In the genomic region with DNA sequence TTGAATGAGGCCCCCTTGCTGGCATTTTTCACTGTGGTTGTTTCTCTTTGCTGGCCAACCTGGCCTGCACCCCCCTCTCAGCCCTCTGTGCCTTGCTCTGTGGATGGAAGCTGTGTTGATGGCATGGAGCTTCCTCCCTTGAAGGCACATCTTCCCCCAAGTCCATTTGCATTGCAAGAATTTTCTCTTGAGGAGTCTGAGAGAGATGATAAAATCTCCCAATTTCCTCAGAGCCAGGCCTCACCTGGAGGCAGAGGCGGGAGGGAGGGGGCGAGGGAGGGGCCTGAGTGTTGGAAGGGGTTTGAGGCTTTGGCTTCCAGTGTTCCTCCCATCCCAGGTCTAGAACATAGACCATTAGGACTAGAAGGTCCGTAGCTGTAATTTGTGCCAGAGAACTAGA, we compare ENCODE assay signal across 15 cellular contexts.
DNase-seq lines count a peak whose midpoint lies in the region; ATAC-seq and TF ChIP-seq lines count a peak whose summit lies in the region.
"Had no signal": no experiment of that assay in that cellular context is flagged by ENCODE, and none has a peak within 500 bp of the region (broad histone marks: within the 10 kb centered on the region; RNA-seq: fewer than 3 reads in every experiment).

No MANE protein-coding gene starts in this region.

- peaks cover 4 to 6% of the 10 kb centered on the region in 2 donors for H3K9me3 Mint-ChIP-seq in stimulated activated naive B cell treated with anti-CD40 and anti-IgM and Interleukin-4, amounts not matched to agents 10 μg/mL and 1 μg/mL and 100 μg/mL, for 72 hours

- DNase-seq in Karpas-422 (peak; percentile 4), islet precursor cell (peak; percentile 64), vagina (ENCODE audit: extremely low spot score in 2 of 2) (peak in 1 of 2 donors; percentile 49), MG63 (no peak), NCI-H226 (no peak)
- DNase-seq in stimulated activated naive B cell treated with anti-CD40 and anti-IgM and Interleukin-4, amounts not matched to agents 10 μg/mL and 1 μg/mL and 100 μg/mL, for 72 hours = no peak
- DNase-seq: CD8-positive, alpha-beta T cell; COR-L47; DMS153; DMS79 treated with DMSO at 0.1 percent for 48 hours; EL; GDM1; H7 had no signal

- no peak for ATAC-seq in stimulated activated naive B cell treated with anti-CD40 and anti-IgM and Interleukin-4, amounts not matched to agents 10 μg/mL and 1 μg/mL and 100 μg/mL, for 72 hours (replicated peaks)
- no peak for ATAC-seq in HG02884 (IDR thresholded peaks at IDR 0.05; ENCODE audit: unreplicated experiment)
- ATAC-seq: CD8-positive, alpha-beta T cell had no signal

- H3K9me3 ChIP-seq in Karpas-422 (ENCODE audit: low read length) (no peaks in the 10 kb centered on the region), vagina (no peaks in the 10 kb centered on the region), MG63 (no peaks in the 10 kb centered on the region)

- H3K27me3 Mint-ChIP-seq in stimulated activated naive B cell treated with anti-CD40 and anti-IgM and Interleukin-4, amounts not matched to agents 10 μg/mL and 1 μg/mL and 100 μg/mL, for 72 hours = peaks cover 0 to 8% of the 10 kb centered on the region in 2 donors

- H3K36me3 ChIP-seq in Karpas-422 (ENCODE audit: insufficient read depth, low read length) (no peaks in the 10 kb centered on the region), vagina (no peaks in the 10 kb centered on the region), MG63 (no peaks in the 10 kb centered on the region)

- no peaks in the 10 kb centered on the region for H3K4me1 Mint-ChIP-seq in stimulated activated naive B cell treated with anti-CD40 and anti-IgM and Interleukin-4, amounts not matched to agents 10 μg/mL and 1 μg/mL and 100 μg/mL, for 72 hours
- H3K4me1 Mint-ChIP-seq: CD14-positive monocyte had no signal

- no peak overlapping the region for H3K9ac ChIP-seq in Karpas-422 (ENCODE audit: low read length)

- peak overlapping the region; percentile 1 for H3K27ac Mint-ChIP-seq in stimulated activated naive B cell treated with anti-CD40 and anti-IgM and Interleukin-4, amounts not matched to agents 10 μg/mL and 1 μg/mL and 100 μg/mL, for 72 hours
- H3K27ac Mint-ChIP-seq: CD14-positive monocyte; CD8-positive, alpha-beta T cell had no signal

- H3K4me3 ChIP-seq in Karpas-422 (ENCODE audit: low read length) (no peak overlapping the region), vagina (no peak overlapping the region), MG63 (no peak overlapping the region)

- H3K79me2 ChIP-seq in Karpas-422 (ENCODE audit: low read length) = no peaks in the 10 kb centered on the region

- no peaks in the 10 kb centered on the region for H3K36me3 Mint-ChIP-seq in stimulated activated naive B cell treated with anti-CD40 and anti-IgM and Interleukin-4, amounts not matched to agents 10 μg/mL and 1 μg/mL and 100 μg/mL, for 72 hours
- H3K36me3 Mint-ChIP-seq: CD14-positive monocyte; CD8-positive, alpha-beta T cell had no signal

- H3K4me3 Mint-ChIP-seq in stimulated activated naive B cell treated with anti-CD40 and anti-IgM and Interleukin-4, amounts not matched to agents 10 μg/mL and 1 μg/mL and 100 μg/mL, for 72 hours = no peak overlapping the region
- H3K4me3 Mint-ChIP-seq: CD14-positive monocyte; CD8-positive, alpha-beta T cell had no signal

- TF ChIP-seq CTCF in vagina (IDR thresholded peaks at IDR 0.05) = no peak

- TF ChIP-seq POLR2A in vagina (IDR thresholded peaks at IDR 0.05) = no peak

- H3K27me3 ChIP-seq in Karpas-422 (ENCODE audit: low read length) = no peaks in the 10 kb centered on the region
- no peaks in the 10 kb centered on the region for H3K27me3 ChIP-seq in vagina
- no peaks in the 10 kb centered on the region for H3K27me3 ChIP-seq in MG63

- no peak overlapping the region for H3K4me2 ChIP-seq in Karpas-422 (ENCODE audit: low read depth, low read length, poor library complexity, severe bottlenecking)

- H3K9me2 ChIP-seq in Karpas-422 (replicated peaks; ENCODE audit: insufficient read depth, low read length) = no peaks in the 10 kb centered on the region

- no peak overlapping the region for H2AFZ ChIP-seq in Karpas-422 (ENCODE audit: low read length)

- H3K27ac ChIP-seq in Karpas-422 (ENCODE audit: low read length) = no peak overlapping the region
- H3K27ac ChIP-seq in vagina = peak overlapping the region; percentile 74

- H3K4me1 ChIP-seq in Karpas-422 (ENCODE audit: low read length) (no peaks in the 10 kb centered on the region), vagina (peaks cover 67% of the 10 kb centered on the region)

- intact Hi-C loops in vagina (cut with DNase I) = no loop called here

- H4K20me1 ChIP-seq in Karpas-422 (ENCODE audit: insufficient read depth, low read depth, low read length) = no peaks in the 10 kb centered on the region

Comparison
In these comparisons a context has a peak if more than half of its experiments do, and no peak if none do; other contexts are left out.
1. DNase-seq: peak in Karpas-422 (single experiment) and islet precursor cell (single experiment); none in stimulated activated naive B cell treated with anti-CD40 and anti-IgM and Interleukin-4, amounts not matched to agents 10 μg/mL and 1 μg/mL and 100 μg/mL, for 72 hours (single experiment), MG63 (single experiment) and NCI-H226 (single experiment).